Comparison of ENCODE assay signal across 1 cellular context in the genomic region with DNA sequence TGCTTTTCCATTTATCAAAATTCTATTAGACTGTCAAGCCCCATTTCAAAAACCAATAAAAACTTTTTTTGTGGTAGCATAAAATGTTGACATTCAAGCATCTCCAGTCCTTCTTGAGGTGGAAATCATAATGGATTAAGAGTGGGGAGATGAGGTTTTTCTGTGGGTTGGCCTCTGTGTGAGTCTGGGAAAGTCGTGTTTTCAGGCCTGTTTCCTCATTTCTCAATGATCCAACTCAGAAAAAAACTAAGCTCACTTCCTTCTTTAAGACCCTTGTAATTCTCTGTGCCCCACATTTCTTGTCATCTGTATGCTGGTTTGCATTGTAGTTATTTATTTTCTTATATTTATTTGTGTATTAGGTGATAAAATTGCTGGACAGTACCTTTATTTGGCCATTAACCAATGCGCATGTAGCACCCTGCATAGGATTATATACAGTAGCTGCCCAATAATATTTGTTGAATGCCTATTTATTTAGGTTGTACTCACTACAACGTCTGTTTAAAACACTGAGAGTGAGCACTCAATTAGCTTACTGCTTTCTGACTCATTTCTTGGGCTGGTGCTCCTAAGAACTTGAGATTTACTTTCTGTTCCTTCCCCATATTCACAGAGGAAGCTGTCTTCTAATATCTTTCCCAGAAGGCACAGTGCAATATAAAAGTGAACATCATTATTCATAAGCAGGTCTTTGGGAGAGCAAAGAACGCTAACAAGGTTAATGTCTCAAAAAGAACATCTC.
TF ChIP-seq lines count a peak whose summit lies in the region.

No MANE protein-coding gene starts in this region.

TF ChIP-seq in HepG2, 621 proteins besides CTCF, POLR2A, EP300 and RAD21:
- TF ChIP-seq, protein P1, sequence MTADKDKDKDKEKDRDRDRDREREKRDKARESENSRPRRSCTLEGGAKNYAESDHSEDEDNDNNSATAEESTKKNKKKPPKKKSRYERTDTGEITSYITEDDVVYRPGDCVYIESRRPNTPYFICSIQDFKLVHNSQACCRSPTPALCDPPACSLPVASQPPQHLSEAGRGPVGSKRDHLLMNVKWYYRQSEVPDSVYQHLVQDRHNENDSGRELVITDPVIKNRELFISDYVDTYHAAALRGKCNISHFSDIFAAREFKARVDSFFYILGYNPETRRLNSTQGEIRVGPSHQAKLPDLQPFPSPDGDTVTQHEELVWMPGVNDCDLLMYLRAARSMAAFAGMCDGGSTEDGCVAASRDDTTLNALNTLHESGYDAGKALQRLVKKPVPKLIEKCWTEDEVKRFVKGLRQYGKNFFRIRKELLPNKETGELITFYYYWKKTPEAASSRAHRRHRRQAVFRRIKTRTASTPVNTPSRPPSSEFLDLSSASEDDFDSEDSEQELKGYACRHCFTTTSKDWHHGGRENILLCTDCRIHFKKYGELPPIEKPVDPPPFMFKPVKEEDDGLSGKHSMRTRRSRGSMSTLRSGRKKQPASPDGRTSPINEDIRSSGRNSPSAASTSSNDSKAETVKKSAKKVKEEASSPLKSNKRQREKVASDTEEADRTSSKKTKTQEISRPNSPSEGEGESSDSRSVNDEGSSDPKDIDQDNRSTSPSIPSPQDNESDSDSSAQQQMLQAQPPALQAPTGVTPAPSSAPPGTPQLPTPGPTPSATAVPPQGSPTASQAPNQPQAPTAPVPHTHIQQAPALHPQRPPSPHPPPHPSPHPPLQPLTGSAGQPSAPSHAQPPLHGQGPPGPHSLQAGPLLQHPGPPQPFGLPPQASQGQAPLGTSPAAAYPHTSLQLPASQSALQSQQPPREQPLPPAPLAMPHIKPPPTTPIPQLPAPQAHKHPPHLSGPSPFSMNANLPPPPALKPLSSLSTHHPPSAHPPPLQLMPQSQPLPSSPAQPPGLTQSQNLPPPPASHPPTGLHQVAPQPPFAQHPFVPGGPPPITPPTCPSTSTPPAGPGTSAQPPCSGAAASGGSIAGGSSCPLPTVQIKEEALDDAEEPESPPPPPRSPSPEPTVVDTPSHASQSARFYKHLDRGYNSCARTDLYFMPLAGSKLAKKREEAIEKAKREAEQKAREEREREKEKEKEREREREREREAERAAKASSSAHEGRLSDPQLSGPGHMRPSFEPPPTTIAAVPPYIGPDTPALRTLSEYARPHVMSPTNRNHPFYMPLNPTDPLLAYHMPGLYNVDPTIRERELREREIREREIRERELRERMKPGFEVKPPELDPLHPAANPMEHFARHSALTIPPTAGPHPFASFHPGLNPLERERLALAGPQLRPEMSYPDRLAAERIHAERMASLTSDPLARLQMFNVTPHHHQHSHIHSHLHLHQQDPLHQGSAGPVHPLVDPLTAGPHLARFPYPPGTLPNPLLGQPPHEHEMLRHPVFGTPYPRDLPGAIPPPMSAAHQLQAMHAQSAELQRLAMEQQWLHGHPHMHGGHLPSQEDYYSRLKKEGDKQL (CRISPR knock-in tag; IDR thresholded peaks at IDR 0.05; ENCODE audit: low read depth), result no peak
- TF ChIP-seq SCMH1 (CRISPR knock-in tag; IDR thresholded peaks at IDR 0.05; ENCODE audit: borderline replicate concordance), result no peak
- TF ChIP-seq NFKB2 (CRISPR knock-in tag; IDR thresholded peaks at IDR 0.05; ENCODE audit: borderline replicate concordance), result no peak
- TF ChIP-seq ZNF431 (CRISPR knock-in tag; IDR thresholded peaks at IDR 0.05; ENCODE audit: borderline replicate concordance, low read depth), result no peak
- no peak for TF ChIP-seq SIN3B (IDR thresholded peaks at IDR 0.05; ENCODE audit: low read length)
- no peak for TF ChIP-seq KDM3A (CRISPR knock-in tag; IDR thresholded peaks at IDR 0.05; ENCODE audit: low read depth)
- TF ChIP-seq ZNF563 (CRISPR knock-in tag; IDR thresholded peaks at IDR 0.05), result no peak
- TF ChIP-seq TARDBP (CRISPR knock-in tag; IDR thresholded peaks at IDR 0.05), result no peak
- no peak for TF ChIP-seq ZMYM2 (CRISPR knock-in tag; IDR thresholded peaks at IDR 0.05)
- TF ChIP-seq NFYC (CRISPR knock-in tag; IDR thresholded peaks at IDR 0.05), result no peak
- TF ChIP-seq HDAC1 (CRISPR knock-in tag; IDR thresholded peaks at IDR 0.05), result no peak
- TF ChIP-seq, protein P2, sequence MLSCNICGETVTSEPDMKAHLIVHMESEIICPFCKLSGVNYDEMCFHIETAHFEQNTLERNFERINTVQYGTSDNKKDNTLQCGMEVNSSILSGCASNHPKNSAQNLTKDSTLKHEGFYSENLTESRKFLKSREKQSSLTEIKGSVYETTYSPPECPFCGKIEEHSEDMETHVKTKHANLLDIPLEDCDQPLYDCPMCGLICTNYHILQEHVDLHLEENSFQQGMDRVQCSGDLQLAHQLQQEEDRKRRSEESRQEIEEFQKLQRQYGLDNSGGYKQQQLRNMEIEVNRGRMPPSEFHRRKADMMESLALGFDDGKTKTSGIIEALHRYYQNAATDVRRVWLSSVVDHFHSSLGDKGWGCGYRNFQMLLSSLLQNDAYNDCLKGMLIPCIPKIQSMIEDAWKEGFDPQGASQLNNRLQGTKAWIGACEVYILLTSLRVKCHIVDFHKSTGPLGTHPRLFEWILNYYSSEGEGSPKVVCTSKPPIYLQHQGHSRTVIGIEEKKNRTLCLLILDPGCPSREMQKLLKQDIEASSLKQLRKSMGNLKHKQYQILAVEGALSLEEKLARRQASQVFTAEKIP (CRISPR knock-in tag; IDR thresholded peaks at IDR 0.05; ENCODE audit: borderline replicate concordance), result no peak
- TF ChIP-seq CREM (IDR thresholded peaks at IDR 0.05), result no peak
- no peak for TF ChIP-seq CREM (CRISPR knock-in tag; IDR thresholded peaks at IDR 0.05)
- no peak for TF ChIP-seq JUN (CRISPR knock-in tag; IDR thresholded peaks at IDR 0.05)
- TF ChIP-seq MYC (CRISPR knock-in tag; IDR thresholded peaks at IDR 0.05; ENCODE audit: borderline replicate concordance), result no peak
TF ChIP-seq in HepG2: peak in this region for 0.
